23 cellular contexts compared by ENCODE assay signal in genomic region chr3:184670091-184670602, GRCh38.
"Had no signal": no experiment of that assay in that cellular context is flagged by ENCODE, and none has a peak within 500 bp of the region (broad histone marks: within the 10 kb centered on the region; RNA-seq: fewer than 3 reads in every experiment).

No MANE protein-coding gene starts in this region.

- ATAC-seq: activated CD4-positive, CD25-positive, alpha-beta regulatory T cell treated with anti-CD3 and anti-CD28 coated beads, Interleukin-2, amount 50 U/mL, for 24 hours; activated CD8-positive, alpha-beta T cell treated with anti-CD3 and anti-CD28 coated beads for 36 hours; activated T-cell treated with anti-CD3 and anti-CD28 coated beads, Interleukin-2, amount 50 U/mL, for 72 hours; body of pancreas; T-cell had no signal

- H3K4me1 Mint-ChIP-seq: central memory CD8-positive, alpha-beta T cell; T-cell had no signal

- H3K4me3 ChIP-seq: ascending aorta, body of pancreas, MG63 had no signal

- H3K27ac Mint-ChIP-seq: activated CD8-positive, alpha-beta T cell treated with anti-CD3 and anti-CD28 coated beads for 36 hours; activated T-cell treated with anti-CD3 and anti-CD28 coated beads, Interleukin-2, amount 50 U/mL, for 72 hours; T-cell had no signal

- H3K36me3 Mint-ChIP-seq: T-cell had no signal

- DNase-seq: activated CD4-positive, alpha-beta T cell treated with anti-CD3 and anti-CD28 coated beads for 4 hours; activated CD8-positive, alpha-beta memory T cell treated with anti-CD3 and anti-CD28 coated beads, Interleukin-2, amount 50 U/mL, for 4 hours; activated CD8-positive, alpha-beta T cell treated with anti-CD3 and anti-CD28 coated beads for 36 hours; activated naive CD4-positive, alpha-beta T cell treated with anti-CD3 and anti-CD28 coated beads, Interleukin-2, amount 50 U/mL, for 16 hours; activated T-cell treated with anti-CD3 and anti-CD28 coated beads, Interleukin-2, amount 50 U/mL, for 72 hours; amniotic stem cell; body of pancreas; MG63; MV-4-11; NCI-H1105; NCI-H1436; NCI-H1694 treated with DMSO at 0.1 percent for 48 hours; NCI-H2029 treated with DMSO at 0.1 percent for 48 hours; NCI-H345; NCI-H510A; SHP77; T-cell; T-helper 2 cell; T1000; WERI-Rb-1 had no signal

- H3K4me3 Mint-ChIP-seq: activated CD8-positive, alpha-beta T cell treated with anti-CD3 and anti-CD28 coated beads for 36 hours; activated T-cell treated with anti-CD3 and anti-CD28 coated beads, Interleukin-2, amount 50 U/mL, for 72 hours; central memory CD8-positive, alpha-beta T cell; T-cell had no signal

- H3K36me3 ChIP-seq: ascending aorta, MG63, WERI-Rb-1 had no signal

- H3K4me1 ChIP-seq: ascending aorta, body of pancreas had no signal

- H3K27me3 ChIP-seq: ascending aorta, body of pancreas, MG63 had no signal

- H3K27ac ChIP-seq: ascending aorta, body of pancreas, WERI-Rb-1 had no signal

- H3K9me3 Mint-ChIP-seq: activated CD8-positive, alpha-beta T cell treated with anti-CD3 and anti-CD28 coated beads for 36 hours; activated T-cell treated with anti-CD3 and anti-CD28 coated beads, Interleukin-2, amount 50 U/mL, for 72 hours; central memory CD8-positive, alpha-beta T cell; T-cell had no signal

- H3K9me3 ChIP-seq: ascending aorta, body of pancreas, MG63 had no signal
